ENCODE assay signal across 8 cellular contexts in genomic region chr16:57039148-57039812, GRCh38. TPM values are rescaled to one million over a fixed set of nuclear protein-coding genes. Genes with fewer than 3 reads are reported as not detected.
A peak's percentile ranks its signal among the peaks of the same experiment; 100 is the strongest.
DNase-seq lines count a peak whose midpoint lies in the region; ATAC-seq, FAIRE-seq and TF ChIP-seq lines count a peak whose summit lies in the region.

No MANE protein-coding gene starts in this region.

- peak overlapping the region; percentile 69 for H3K4ac ChIP-seq in IMR-90 (ENCODE audit: low read depth, low read length)

- TF ChIP-seq CTCF in GM12865 (IDR thresholded peaks at IDR 0.05; ENCODE audit: insufficient read depth, low read depth, low read length, missing control alignments) (no peak), IMR-90 (conservative IDR thresholded peaks at IDR 0.05; ENCODE audit: low read depth, low read length) (no peak)

- intact Hi-C loops in IMR-90 (cut with micrococcal nuclease): no loop called here

- H3K9me1 ChIP-seq in IMR-90 (ENCODE audit: insufficient read depth, low read length): peaks cover 23% of the 10 kb centered on the region

- peak; percentile 86 for DNase-seq in GM12865 (ENCODE audit: low read depth)
- DNase-seq in IMR-90: peak; percentile 81
- DNase-seq in activated naive CD8-positive, alpha-beta T cell treated with anti-CD3 and anti-CD28 coated beads, Interleukin-2, amount 50 U/mL, for 24 hours: peak; percentile 55
- peak; percentile 63 for DNase-seq in non-pigmented ciliary epithelial cell (ENCODE audit: low read depth)
- DNase-seq in ACHN: no peak
- DNase-seq in NCI-H2171 (lab: John Stamatoyannopoulos, UW): no peak
- DNase-seq in urothelium cell line (ENCODE audit: low spot score): no peak
- no peak for DNase-seq in NCI-H1092 (lab: John Stamatoyannopoulos, UW)

- H3K4me3 ChIP-seq in GM12865 (ENCODE audit: low read depth, low read length) (peak overlapping the region; percentile 45), IMR-90 (ENCODE audit: insufficient read depth, low read depth, low read length) (no peak overlapping the region)

- H3K36me3 ChIP-seq in IMR-90 (ENCODE audit: control insufficient read depth, insufficient read depth, low read length): peaks cover 19% of the 10 kb centered on the region

- no TSS peak for BruUV-seq in IMR-90 (replicated peaks; lab: Mats Ljungman, UMichigan)

- peaks cover 93% of the 10 kb centered on the region for H3K4me1 Mint-ChIP-seq in activated naive CD8-positive, alpha-beta T cell treated with anti-CD3 and anti-CD28 coated beads, Interleukin-2, amount 50 U/mL, for 24 hours

- H3K9me3 Mint-ChIP-seq in activated naive CD8-positive, alpha-beta T cell treated with anti-CD3 and anti-CD28 coated beads, Interleukin-2, amount 50 U/mL, for 24 hours: no peaks in the 10 kb centered on the region

- no peak overlapping the region; the same call in 1 of the 2 replicates for H3K4me2 ChIP-seq in IMR-90 (ENCODE audit: low read depth, low read length)

- peaks cover 0 to 11% of the 10 kb centered on the region in 2 experiments; a peak in 2 of 4 replicates for H3K79me1 ChIP-seq in IMR-90 (ENCODE audit: low read depth in 1 of 2, low read length in 2 of 2)

- dilution Hi-C loops in IMR-90 (cut with HindIII; ENCODE audit: low sequenced_read_pairs, unreplicated experiment): no loop called here

- H3K14ac ChIP-seq in IMR-90 (replicated peaks; ENCODE audit: low read depth, low read length): peak overlapping the region; percentile 57

- H4K91ac ChIP-seq in IMR-90 (ENCODE audit: insufficient read depth, low read depth, low read length): peak overlapping the region; percentile 16; the same call in 1 of the 2 replicates

- H4K20me1 ChIP-seq in IMR-90 (ENCODE audit: insufficient read depth, low read length): no peaks in the 10 kb centered on the region

- peak overlapping the region; percentile 39; the same call in 1 of the 3 replicates for H2BK15ac ChIP-seq in IMR-90 (ENCODE audit: low read depth, low read length)

- H3K18ac ChIP-seq in IMR-90 (ENCODE audit: low read depth, low read length): peak overlapping the region; percentile 60

- H2BK120ac ChIP-seq in IMR-90 (ENCODE audit: low read depth, low read length): peak overlapping the region; percentile 61

- H3K9ac ChIP-seq in IMR-90 (ENCODE audit: low read depth, low read length): no peak overlapping the region

- POLR2A ChIA-PET in IMR-90 (lab: Charles Lee; ENCODE audit: unreplicated experiment): no interaction called here

- H3K27me3 ChIP-seq in IMR-90 (ENCODE audit: control insufficient read depth, insufficient read depth, low read length): no peaks in the 10 kb centered on the region

- peak; percentile 82 for ATAC-seq in IMR-90 (ENCODE audit: low read depth)
- peak; percentile 4 for ATAC-seq in activated naive CD8-positive, alpha-beta T cell treated with anti-CD3 and anti-CD28 coated beads, Interleukin-2, amount 50 U/mL, for 24 hours

- CTCF ChIA-PET in IMR-90 (lab: Yijun Ruan, JAX): interaction anchor here (0.6 kb wide), 1 partner anchor 92 kb away, joined by 4 read pairs; no protein-coding TSS in a partner anchor

- H3K4me3 Mint-ChIP-seq in activated naive CD8-positive, alpha-beta T cell treated with anti-CD3 and anti-CD28 coated beads, Interleukin-2, amount 50 U/mL, for 24 hours: peak overlapping the region; percentile 44

- H3K27ac ChIP-seq in IMR-90 (ENCODE audit: insufficient read depth, low read length): peak overlapping the region; percentile 89; the same call in 1 of the 2 replicates

- H2AK9ac ChIP-seq in IMR-90 (replicated peaks; ENCODE audit: low read depth, low read length, poor library complexity): no peak overlapping the region

- TF ChIP-seq RAD21 in IMR-90 (IDR thresholded peaks at IDR 0.05; ENCODE audit: low read length): no peak

- FAIRE-seq in urothelium cell line (lab: Jason Lieb, UNC): no peak

- in situ Hi-C loops in IMR-90 (cut with MboI; ENCODE audit: low sequenced_read_pairs) (no loop called here), ACHN (cut with HindIII; ENCODE audit: low pct_ligation_motif_present, low pct_unique_long_range_greater_than_20kb, low sequenced_read_pairs) (no loop called here)

- H2AK5ac ChIP-seq in IMR-90 (ENCODE audit: low read depth, low read length): peak overlapping the region; percentile 21; the same call in 1 of the 2 replicates

- peak overlapping the region; percentile 97 for H3K27ac Mint-ChIP-seq in activated naive CD8-positive, alpha-beta T cell treated with anti-CD3 and anti-CD28 coated beads, Interleukin-2, amount 50 U/mL, for 24 hours

- H2BK5ac ChIP-seq in IMR-90 (ENCODE audit: low read depth, low read length, poor library complexity, severe bottlenecking): peak overlapping the region; percentile 84

- peaks cover 13% of the 10 kb centered on the region for H3K4me1 ChIP-seq in IMR-90 (ENCODE audit: control insufficient read depth, insufficient read depth, low read length)

- peak overlapping the region; percentile 73 for H4K5ac ChIP-seq in IMR-90 (ENCODE audit: low read depth, low read length)

- peak overlapping the region; percentile 31 to 80; a peak in 2 of 4 replicates for H4K8ac ChIP-seq in IMR-90 (ENCODE audit: low read depth in 2 of 2, low read length in 2 of 2)

- H3K27me3 Mint-ChIP-seq in activated naive CD8-positive, alpha-beta T cell treated with anti-CD3 and anti-CD28 coated beads, Interleukin-2, amount 50 U/mL, for 24 hours: no peaks in the 10 kb centered on the region

- peak overlapping the region; percentile 78 for H2AFZ ChIP-seq in IMR-90 (replicated peaks; ENCODE audit: low read length, poor library complexity)

- no peak for TF ChIP-seq POLR2A in IMR-90 (IDR thresholded peaks at IDR 0.05; ENCODE audit: low read depth, low read length)

- peak overlapping the region; percentile 56; the same call in 1 of the 2 replicates for H2BK20ac ChIP-seq in IMR-90 (ENCODE audit: low read depth, low read length)

- H3K23ac ChIP-seq in IMR-90 (ENCODE audit: low read depth, low read length): no peak overlapping the region

- peaks cover 61% of the 10 kb centered on the region for H3K36me3 Mint-ChIP-seq in activated naive CD8-positive, alpha-beta T cell treated with anti-CD3 and anti-CD28 coated beads, Interleukin-2, amount 50 U/mL, for 24 hours (ENCODE audit: low read depth)

- no peaks in the 10 kb centered on the region; the same call in 1 of the 2 replicates for H3K9me3 ChIP-seq in IMR-90 (ENCODE audit: control insufficient read depth, insufficient read depth, low read length)

- no CpG with 5 or more reads among the region's 5 CpGs for WGBS in IMR-90 (ENCODE audit: extremely low coverage in 2 of 2, insufficient read length in 1 of 2), 2 experiments

- no peak overlapping the region for H3K56ac ChIP-seq in IMR-90 (ENCODE audit: extremely low read depth, insufficient read depth, low read length)

TF ChIP-seq in IMR-90, 13 proteins besides CTCF, POLR2A, EP300 and RAD21:
- TF ChIP-seq CEBPB (IDR thresholded peaks at IDR 0.05; ENCODE audit: low read depth, low read length) (peak; percentile 87), MXI1 (IDR thresholded peaks at IDR 0.05; ENCODE audit: borderline replicate concordance, low read depth, low read length) (no peak)

RNA-seq across cellular contexts. Expression of gene NLRC5, which starts 49.9 kb away (rescaled TPM):
- total RNA-seq in IMR-90 (2012; rRNA removed): 5.3 and 9.1 TPM in 2 replicates
- 14.9 and 15.8 TPM in 2 replicates for polyA plus RNA-seq in IMR-90 (2012; rRNA removed)
- 6.1 and 7.0 TPM in 2 replicates for polyA plus RNA-seq in IMR-90 (2012; cell fraction: cytosol; rRNA removed)
- polyA plus RNA-seq in IMR-90 (2012; cell fraction: nucleus; rRNA removed; ENCODE audit: low replicate concordance): 69.7 and 95.5 TPM in 2 replicates

RNA-seq across cellular contexts. Expression of gene CPNE2, which starts 53.1 kb away (rescaled TPM):
- total RNA-seq in IMR-90 (2012; rRNA removed): 9.2 and 15.4 TPM in 2 replicates
- 48.0 and 50.3 TPM in 2 replicates for polyA plus RNA-seq in IMR-90 (2012; rRNA removed)
- polyA plus RNA-seq in IMR-90 (2012; cell fraction: cytosol; rRNA removed): 23.4 and 53.6 TPM in 2 replicates
- 22.4 and 40.8 TPM in 2 replicates for polyA plus RNA-seq in IMR-90 (2012; cell fraction: nucleus; rRNA removed; ENCODE audit: low replicate concordance)

Comparison
In these comparisons a context has a peak if more than half of its experiments do, and no peak if none do; other contexts are left out.
1. DNase-seq: peak in GM12865 (single experiment), IMR-90 (single experiment), activated naive CD8-positive, alpha-beta T cell treated with anti-CD3 and anti-CD28 coated beads, Interleukin-2, amount 50 U/mL, for 24 hours (single experiment) and non-pigmented ciliary epithelial cell (single experiment); none in ACHN (single experiment), NCI-H2171 (single experiment), urothelium cell line (single experiment) and NCI-H1092 (single experiment).